ENCODE assay signal across 8 cellular contexts in the genomic region with DNA sequence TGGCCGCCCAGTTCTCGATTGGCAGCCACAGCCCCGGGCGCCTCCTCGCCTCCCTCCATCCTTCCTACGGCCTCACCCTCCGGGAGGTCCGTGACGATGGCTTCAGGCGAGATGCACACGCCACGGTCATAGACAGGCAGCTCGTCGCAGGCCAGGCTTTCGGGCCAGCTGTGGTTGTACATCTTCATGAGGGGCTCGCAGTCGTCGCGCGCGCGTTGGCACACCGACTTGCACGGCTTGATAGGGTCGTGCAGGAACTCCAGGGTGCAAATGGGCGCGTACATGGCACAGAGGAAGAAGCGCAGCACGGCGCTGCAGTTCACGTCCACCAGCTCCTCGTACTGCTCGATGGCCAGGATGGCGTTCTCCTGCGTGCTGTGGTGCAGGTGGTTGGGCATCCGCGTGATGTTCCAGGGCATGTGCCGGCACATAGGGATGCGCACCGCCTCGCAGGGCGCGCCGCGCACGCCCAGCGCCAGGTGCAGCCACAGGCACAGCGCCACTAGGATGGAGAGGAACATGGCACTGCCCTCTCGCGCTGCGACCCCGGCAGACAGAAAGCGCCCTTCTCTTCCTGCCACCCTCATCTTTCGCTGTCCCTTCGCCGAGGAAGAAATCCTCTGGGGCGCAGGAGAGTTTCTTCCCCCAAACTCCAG. TPM values are rescaled to one million over a fixed set of nuclear protein-coding genes. Genes with fewer than 3 reads are reported as not detected.
DNase-seq lines count a peak whose midpoint lies in the region; FAIRE-seq and TF ChIP-seq lines count a peak whose summit lies in the region.

No MANE protein-coding gene starts in this region.

- FAIRE-seq in RCC 7860 (lab: Jason Lieb, UNC) = no peak

- H3K4me1 Mint-ChIP-seq in activated naive CD4-positive, alpha-beta T cell treated with anti-CD3 and anti-CD28 coated beads for 36 hours (ENCODE audit: low read depth) = peaks cover 14% of the 10 kb centered on the region
- peaks cover 20% of the 10 kb centered on the region for H3K4me1 Mint-ChIP-seq in type B pancreatic cell (ENCODE audit: unreplicated experiment)

- H3K27ac Mint-ChIP-seq in activated naive CD4-positive, alpha-beta T cell treated with anti-CD3 and anti-CD28 coated beads for 36 hours = no peak overlapping the region
- no peak overlapping the region for H3K27ac Mint-ChIP-seq in type B pancreatic cell

- H3K4me1 ChIP-seq in liver (ENCODE audit: control insufficient read depth in 4 of 4, insufficient read depth in 4 of 4, low read length in 3 of 4) (peaks cover 3 to 21% (median 13%) of the 10 kb centered on the region in 4 donors), Karpas-422 (ENCODE audit: low read length) (peaks cover 3% of the 10 kb centered on the region)

- H3K9me3 Mint-ChIP-seq in activated naive CD4-positive, alpha-beta T cell treated with anti-CD3 and anti-CD28 coated beads for 36 hours = no peaks in the 10 kb centered on the region
- peaks cover 7% of the 10 kb centered on the region for H3K9me3 Mint-ChIP-seq in type B pancreatic cell

- H3K79me2 ChIP-seq in Karpas-422 (ENCODE audit: low read length) = no peaks in the 10 kb centered on the region

- H3K27ac ChIP-seq in liver (ENCODE audit: low read depth in 1 of 2, low read length in 2 of 2) (no peak overlapping the region), Karpas-422 (ENCODE audit: low read length) (no peak overlapping the region)

- peaks cover 57% of the 10 kb centered on the region for H3K27me3 Mint-ChIP-seq in activated naive CD4-positive, alpha-beta T cell treated with anti-CD3 and anti-CD28 coated beads for 36 hours (ENCODE audit: low read depth)
- H3K27me3 Mint-ChIP-seq in type B pancreatic cell = peaks cover 69% of the 10 kb centered on the region

- H2AFZ ChIP-seq in Karpas-422 (ENCODE audit: low read length) = no peak overlapping the region

- peak overlapping the region; percentile 74 for H3K4me3 ChIP-seq in astrocyte of the cerebellum (ENCODE audit: low read depth, low read length)
- H3K4me3 ChIP-seq in liver (ENCODE audit: low read depth in 1 of 3, low read length in 3 of 3) = peak overlapping the region in 2 of 3 donors; percentile 24 to 59
- no peak overlapping the region for H3K4me3 ChIP-seq in Karpas-422 (ENCODE audit: low read length)

- TF ChIP-seq RAD21 in liver (IDR thresholded peaks at IDR 0.05) = no peak

- no peaks in the 10 kb centered on the region for H3K36me3 Mint-ChIP-seq in activated naive CD4-positive, alpha-beta T cell treated with anti-CD3 and anti-CD28 coated beads for 36 hours (ENCODE audit: low read depth)
- no peaks in the 10 kb centered on the region for H3K36me3 Mint-ChIP-seq in type B pancreatic cell

- peak overlapping the region; percentile 22 for H3K4me3 Mint-ChIP-seq in activated naive CD4-positive, alpha-beta T cell treated with anti-CD3 and anti-CD28 coated beads for 36 hours
- H3K4me3 Mint-ChIP-seq in type B pancreatic cell = peak overlapping the region; percentile 80

- no peak for DNase-seq in activated naive CD4-positive, alpha-beta T cell treated with anti-CD3 and anti-CD28 coated beads for 36 hours
- DNase-seq in activated naive CD4-positive, alpha-beta T cell (lab: John Stamatoyannopoulos, UW) = no peak
- DNase-seq in astrocyte of the cerebellum (ENCODE audit: low read depth) (no peak), type B pancreatic cell (ENCODE audit: extremely low spot score, unreplicated experiment) (no peak), Karpas-422 (no peak), RCC 7860 (ENCODE audit: low spot score) (no peak)
- no peak for DNase-seq in stimulated activated CD4-positive, alpha-beta T cell treated with anti-CD3 and anti-CD28 coated beads, Interleukin-2, amount 100 ng/mL, for 48 hours

- H3K4me2 ChIP-seq in Karpas-422 (ENCODE audit: low read depth, low read length, poor library complexity, severe bottlenecking) = no peak overlapping the region

- H3K36me3 ChIP-seq in liver (ENCODE audit: control insufficient read depth in 4 of 4, insufficient read depth in 3 of 4, low read depth in 1 of 4, low read length in 3 of 4) (no peaks in the 10 kb centered on the region), Karpas-422 (ENCODE audit: insufficient read depth, low read length) (no peaks in the 10 kb centered on the region)

- no peaks in the 10 kb centered on the region for H4K20me1 ChIP-seq in Karpas-422 (ENCODE audit: insufficient read depth, low read depth, low read length)

- in situ Hi-C loops in astrocyte of the cerebellum (cut with HindIII; ENCODE audit: low sequenced_read_pairs) = loop anchor here (25.0 kb wide), 1 partner anchor 396 kb away; no protein-coding TSS in a partner anchor

- CTCF ChIA-PET in activated naive CD4-positive, alpha-beta T cell treated with anti-CD3 and anti-CD28 coated beads for 36 hours (lab: Charles Lee) = interaction anchor here (1.3 to 2.4 kb wide), 2 partner anchors 14 to 305 kb away, joined by 4 to 14 read pairs; no protein-coding TSS in a partner anchor

- H3K9me3 ChIP-seq in liver (ENCODE audit: control insufficient read depth in 4 of 4, low read length in 3 of 4) (no peaks in the 10 kb centered on the region), Karpas-422 (ENCODE audit: low read length) (no peaks in the 10 kb centered on the region)

- no peak overlapping the region for H3K9ac ChIP-seq in liver (ENCODE audit: low read depth in 1 of 2, low read length in 2 of 2)
- H3K9ac ChIP-seq in Karpas-422 (ENCODE audit: low read length) = no peak overlapping the region

- intact Hi-C loops in activated naive CD4-positive, alpha-beta T cell treated with anti-CD3 and anti-CD28 coated beads for 36 hours (cut with micrococcal nuclease) = loop anchor here (5.0 kb wide), 1 partner anchor 306 kb away; no protein-coding TSS in a partner anchor

- H3K27me3 ChIP-seq in liver (ENCODE audit: control insufficient read depth in 4 of 4, insufficient read depth in 4 of 4, low read length in 3 of 4) = peaks cover 0 to 3% (median 0%) of the 10 kb centered on the region in 4 donors
- H3K27me3 ChIP-seq in Karpas-422 (ENCODE audit: low read length) = no peaks in the 10 kb centered on the region

- no peaks in the 10 kb centered on the region for H3K9me2 ChIP-seq in Karpas-422 (replicated peaks; ENCODE audit: insufficient read depth, low read length)

- 10% methylated on average over 57 of the region's 57 CpGs for WGBS in liver

- no peak for TF ChIP-seq CTCF in astrocyte of the cerebellum (IDR thresholded peaks at IDR 0.05; ENCODE audit: low read depth, low read length, missing control alignments)
- TF ChIP-seq CTCF in liver (IDR thresholded peaks at IDR 0.05; ENCODE audit: low read depth, low read length, missing input control) = no peak
- TF ChIP-seq CTCF in type B pancreatic cell (conservative IDR thresholded peaks at IDR 0.05) = no peak

TF ChIP-seq in liver, 16 proteins besides CTCF, POLR2A, EP300 and RAD21:
- no peak for TF ChIP-seq EGR1 (IDR thresholded peaks at IDR 0.05; ENCODE audit: low read depth in 2 of 2)
- no peak for TF ChIP-seq TAF1 (conservative IDR thresholded peaks at IDR 0.05)
- TF ChIP-seq RXRA (IDR thresholded peaks at IDR 0.05) = no peak
- TF ChIP-seq, protein P1, sequence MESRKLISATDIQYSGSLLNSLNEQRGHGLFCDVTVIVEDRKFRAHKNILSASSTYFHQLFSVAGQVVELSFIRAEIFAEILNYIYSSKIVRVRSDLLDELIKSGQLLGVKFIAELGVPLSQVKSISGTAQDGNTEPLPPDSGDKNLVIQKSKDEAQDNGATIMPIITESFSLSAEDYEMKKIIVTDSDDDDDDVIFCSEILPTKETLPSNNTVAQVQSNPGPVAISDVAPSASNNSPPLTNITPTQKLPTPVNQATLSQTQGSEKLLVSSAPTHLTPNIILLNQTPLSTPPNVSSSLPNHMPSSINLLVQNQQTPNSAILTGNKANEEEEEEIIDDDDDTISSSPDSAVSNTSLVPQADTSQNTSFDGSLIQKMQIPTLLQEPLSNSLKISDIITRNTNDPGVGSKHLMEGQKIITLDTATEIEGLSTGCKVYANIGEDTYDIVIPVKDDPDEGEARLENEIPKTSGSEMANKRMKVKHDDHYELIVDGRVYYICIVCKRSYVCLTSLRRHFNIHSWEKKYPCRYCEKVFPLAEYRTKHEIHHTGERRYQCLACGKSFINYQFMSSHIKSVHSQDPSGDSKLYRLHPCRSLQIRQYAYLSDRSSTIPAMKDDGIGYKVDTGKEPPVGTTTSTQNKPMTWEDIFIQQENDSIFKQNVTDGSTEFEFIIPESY (IDR thresholded peaks at IDR 0.05) = no peak
- TF ChIP-seq GABPA (IDR thresholded peaks at IDR 0.05 in 1 of 2, conservative IDR thresholded peaks at IDR 0.05 in 1 of 2) = no peak
- TF ChIP-seq SP1 (IDR thresholded peaks at IDR 0.05) = no peak
- TF ChIP-seq JUND (IDR thresholded peaks at IDR 0.05) = no peak
- TF ChIP-seq, protein P2, sequence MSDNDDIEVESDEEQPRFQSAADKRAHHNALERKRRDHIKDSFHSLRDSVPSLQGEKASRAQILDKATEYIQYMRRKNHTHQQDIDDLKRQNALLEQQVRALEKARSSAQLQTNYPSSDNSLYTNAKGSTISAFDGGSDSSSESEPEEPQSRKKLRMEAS (IDR thresholded peaks at IDR 0.05) = no peak
- TF ChIP-seq HNF4G (IDR thresholded peaks at IDR 0.05) = no peak

RNA-seq across cellular contexts. Expression of gene SFRP4, which starts 0.5 kb away (rescaled TPM):
- total RNA-seq in activated naive CD4-positive, alpha-beta T cell treated with anti-CD3 and anti-CD28 coated beads for 36 hours = not detected
- total RNA-seq in liver (under 1 TPM; under 0.01 to 0.28 TPM), type B pancreatic cell (ENCODE audit: low replicate concordance) (0.14 and 4.4 TPM in 2 replicates)
- under 1 TPM; 0.18 to 0.20 TPM for polyA plus RNA-seq in liver
- not detected in 2 replicates for total RNA-seq in Karpas-422 (2014; rRNA removed; shearing (Covaris generic); ENCODE audit: low replicate concordance)

RNA-seq across cellular contexts. Expression of gene EPDR1, which starts 4.3 kb away (rescaled TPM):
- 1 to 10 TPM; 1.3 to 1.6 TPM for total RNA-seq in activated naive CD4-positive, alpha-beta T cell treated with anti-CD3 and anti-CD28 coated beads for 36 hours
- 10 to 100 TPM in 1 of 2 donors, 1 to 10 TPM in 1; 8.8 to 10.4 TPM for total RNA-seq in liver
- 10 to 100 TPM in 1 of 2 donors, 1 to 10 TPM in 1; 4.3 to 12.7 TPM for polyA plus RNA-seq in liver
- total RNA-seq in type B pancreatic cell (ENCODE audit: low replicate concordance) = 0.90 and 6.1 TPM in 2 replicates
- total RNA-seq in Karpas-422 (2014; rRNA removed; shearing (Covaris generic); ENCODE audit: low replicate concordance) = 0.34 and 0.90 TPM in 2 replicates
